9 cellular contexts compared by ENCODE assay signal in genomic region chr1:236066054-236066453, GRCh38. TPM values are rescaled to one million over a fixed set of nuclear protein-coding genes. Genes with fewer than 3 reads are reported as not detected.
DNase-seq lines count a peak whose midpoint lies in the region; ATAC-seq and TF ChIP-seq lines count a peak whose summit lies in the region.
"Had no signal": no experiment of that assay in that cellular context is flagged by ENCODE, and none has a peak within 500 bp of the region (broad histone marks: within the 10 kb centered on the region; RNA-seq: fewer than 3 reads in every experiment).

No MANE protein-coding gene starts in this region.

- H3K27ac ChIP-seq in HUES64 (ENCODE audit: low read depth, low read length) (no peak overlapping the region), layer of hippocampus (ENCODE audit: low read depth, low read length) (peak overlapping the region; percentile 48), smooth muscle cell (ENCODE audit: low read depth) (no peak overlapping the region), substantia nigra (ENCODE audit: low read depth, low read length, poor library complexity, severe bottlenecking) (no peak overlapping the region)

- peaks cover 13% of the 10 kb centered on the region; the same call in 1 of the 2 replicates for H3K4me1 ChIP-seq in HUES64 (ENCODE audit: insufficient read depth, low read length)
- H3K4me1 ChIP-seq in smooth muscle cell (ENCODE audit: low read depth): peaks cover 4% of the 10 kb centered on the region

- peak overlapping the region; percentile 98 for H3K4me2 ChIP-seq in smooth muscle cell

- H3K27me3 ChIP-seq in HUES64 (ENCODE audit: insufficient read depth, low read length): peaks cover 49% of the 10 kb centered on the region
- H3K27me3 ChIP-seq in layer of hippocampus (ENCODE audit: control insufficient read depth, insufficient read depth, low read length): peaks cover 10% of the 10 kb centered on the region
- no peaks in the 10 kb centered on the region for H3K27me3 ChIP-seq in smooth muscle cell (ENCODE audit: low read depth)

- H3K27me3 Mint-ChIP-seq in activated naive CD8-positive, alpha-beta T cell treated with anti-CD3 and anti-CD28 coated beads, Interleukin-2, amount 50 U/mL, for 24 hours: peaks cover 37% of the 10 kb centered on the region
- H3K27me3 Mint-ChIP-seq in stimulated activated naive CD8-positive, alpha-beta T cell treated with anti-CD3 and anti-CD28 coated beads, Interleukin-15, amount 100 ng/mL, for 72 hours: peaks cover 68% of the 10 kb centered on the region

- no peak overlapping the region for H3K27ac Mint-ChIP-seq in activated naive CD8-positive, alpha-beta T cell treated with anti-CD3 and anti-CD28 coated beads, Interleukin-2, amount 50 U/mL, for 24 hours
- no peak overlapping the region for H3K27ac Mint-ChIP-seq in stimulated activated naive CD8-positive, alpha-beta T cell treated with anti-CD3 and anti-CD28 coated beads, Interleukin-15, amount 100 ng/mL, for 72 hours
- H3K27ac Mint-ChIP-seq: HFFc6 had no signal

- H3K79me2 ChIP-seq in smooth muscle cell (ENCODE audit: low read depth): peaks cover 25% of the 10 kb centered on the region

- H3K4me3 ChIP-seq in HUES64 (ENCODE audit: low read length): peak overlapping the region; percentile 70
- peak overlapping the region; percentile 92 for H3K4me3 ChIP-seq in smooth muscle cell

- peaks cover 2% of the 10 kb centered on the region for H4K20me1 ChIP-seq in smooth muscle cell (ENCODE audit: low read depth)

- 59% methylated on average over 5 of the region's 6 CpGs for WGBS in HUES64
- 42% methylated on average over 6 of the region's 6 CpGs for WGBS in smooth muscle cell (ENCODE audit: low lambda C conversion rate)

- no peak overlapping the region for H2AFZ ChIP-seq in smooth muscle cell (ENCODE audit: low read depth)

- H3F3A ChIP-seq in smooth muscle cell (ENCODE audit: low read depth): peaks cover 5% of the 10 kb centered on the region

- ATAC-seq in activated naive CD8-positive, alpha-beta T cell treated with anti-CD3 and anti-CD28 coated beads, Interleukin-2, amount 50 U/mL, for 24 hours: no peak
- no peak for ATAC-seq in stimulated activated naive CD8-positive, alpha-beta T cell treated with anti-CD3 and anti-CD28 coated beads, Interleukin-15, amount 100 ng/mL, for 72 hours

- no peak for TF ChIP-seq CTCF in smooth muscle cell (IDR thresholded peaks at IDR 0.05; ENCODE audit: borderline replicate concordance, insufficient read depth, poor library complexity, severe bottlenecking)

- H3K9ac ChIP-seq in HUES64 (ENCODE audit: low read depth, low read length) (no peak overlapping the region), smooth muscle cell (ENCODE audit: low read depth) (no peak overlapping the region)

- peaks cover 28% of the 10 kb centered on the region for H3K4me1 Mint-ChIP-seq in activated naive CD8-positive, alpha-beta T cell treated with anti-CD3 and anti-CD28 coated beads, Interleukin-2, amount 50 U/mL, for 24 hours
- peaks cover 21% of the 10 kb centered on the region for H3K4me1 Mint-ChIP-seq in stimulated activated naive CD8-positive, alpha-beta T cell treated with anti-CD3 and anti-CD28 coated beads, Interleukin-15, amount 100 ng/mL, for 72 hours

- DNase-seq in activated naive CD8-positive, alpha-beta T cell treated with anti-CD3 and anti-CD28 coated beads, Interleukin-2, amount 50 U/mL, for 24 hours: no peak
- DNase-seq in smooth muscle cell (lab: John Stamatoyannopoulos, UW; ENCODE audit: unreplicated experiment): no peak
- no peak for DNase-seq in DMS 273 treated with DMSO at 0.1 percent for 48 hours (lab: John Stamatoyannopoulos, UW)
- DNase-seq in stimulated activated naive CD8-positive, alpha-beta T cell treated with anti-CD3 and anti-CD28 coated beads, Interleukin-15, amount 100 ng/mL, for 72 hours: no peak
- no peak for DNase-seq in NCI-H2227 (lab: John Stamatoyannopoulos, UW; ENCODE audit: unreplicated experiment)
- DNase-seq in substantia nigra (lab: John Stamatoyannopoulos, UW): no peak
- DNase-seq: HFFc6 had no signal

- H3K36me3 Mint-ChIP-seq in activated naive CD8-positive, alpha-beta T cell treated with anti-CD3 and anti-CD28 coated beads, Interleukin-2, amount 50 U/mL, for 24 hours (ENCODE audit: low read depth): no peaks in the 10 kb centered on the region

- H3K36me3 ChIP-seq in HUES64 (ENCODE audit: insufficient read depth, low read length) (no peaks in the 10 kb centered on the region), smooth muscle cell (ENCODE audit: low read depth) (no peaks in the 10 kb centered on the region)

- H3K9me3 ChIP-seq in HUES64 (ENCODE audit: insufficient read depth, low read depth, low read length) (no peaks in the 10 kb centered on the region), smooth muscle cell (replicated peaks; ENCODE audit: low read depth) (no peaks in the 10 kb centered on the region)

- peaks cover 1% of the 10 kb centered on the region for H3K9me3 Mint-ChIP-seq in activated naive CD8-positive, alpha-beta T cell treated with anti-CD3 and anti-CD28 coated beads, Interleukin-2, amount 50 U/mL, for 24 hours
- no peaks in the 10 kb centered on the region for H3K9me3 Mint-ChIP-seq in stimulated activated naive CD8-positive, alpha-beta T cell treated with anti-CD3 and anti-CD28 coated beads, Interleukin-15, amount 100 ng/mL, for 72 hours
- H3K9me3 Mint-ChIP-seq: HFFc6 had no signal

- H3K4me3 Mint-ChIP-seq in activated naive CD8-positive, alpha-beta T cell treated with anti-CD3 and anti-CD28 coated beads, Interleukin-2, amount 50 U/mL, for 24 hours: peak overlapping the region; percentile 31
- peak overlapping the region in 1 of 2 donors; percentile 35 for H3K4me3 Mint-ChIP-seq in stimulated activated naive CD8-positive, alpha-beta T cell treated with anti-CD3 and anti-CD28 coated beads, Interleukin-15, amount 100 ng/mL, for 72 hours

RNA-seq across cellular contexts. Expression of gene NID1, which starts 1.2 kb away (rescaled TPM):
- polyA plus RNA-seq in HUES64 (2013, experiment 1 of 2): 13.3 TPM
- polyA plus RNA-seq in HUES64 (2013, experiment 2 of 2): 18.6 TPM
- 52.9 and 62.9 TPM in 2 replicates for total RNA-seq in smooth muscle cell
- polyA plus RNA-seq in smooth muscle cell: 45.0 and 74.1 TPM in 2 replicates
